Comparison of ENCODE assay signal across 9 cellular contexts in genomic region chr16:81645303-81645702, GRCh38.
DNase-seq lines count a peak whose midpoint lies in the region; ATAC-seq and TF ChIP-seq lines count a peak whose summit lies in the region.
"Had no signal": no experiment of that assay in that cellular context is flagged by ENCODE, and none has a peak within 500 bp of the region (broad histone marks: within the 10 kb centered on the region; RNA-seq: fewer than 3 reads in every experiment).

No MANE protein-coding gene starts in this region.

- intact Hi-C loops in naive thymus-derived CD4-positive, alpha-beta T cell (cut with micrococcal nuclease): no loop called here
- intact Hi-C loops in colonic mucosa (cut with DNase I): no loop called here

- DNase-seq in HK-2 (ENCODE audit: unreplicated experiment) (peak; percentile 19), SJSA1 (ENCODE audit: low read depth in 1 of 2, low spot score in 2 of 2) (peak; percentile 51 to 72), cardiac muscle cell (ENCODE audit: low read depth in 1 of 2, low spot score in 1 of 2) (peak; percentile 83 to 97), colonic mucosa (no peak)
- DNase-seq in naive thymus-derived CD4-positive, alpha-beta T cell: no peak
- DNase-seq in activated CD4-positive, alpha-beta T cell treated with anti-CD3 and anti-CD28 coated beads for 4 hours: no peak
- DNase-seq in activated CD4-positive, alpha-beta T cell treated with anti-CD3 and anti-CD28 coated beads, Interleukin-2, amount 10 ng/mL, durations not matched to agents 7 days and 5 days: no peak
- DNase-seq: activated naive CD4-positive, alpha-beta T cell treated with Interleukin-2 at 50 U/mL for 16 hours had no signal

- H3K4me1 Mint-ChIP-seq in naive thymus-derived CD4-positive, alpha-beta T cell: peaks cover 9 to 27% (median 16%) of the 10 kb centered on the region in 7 donors
- H3K4me1 Mint-ChIP-seq in activated CD4-positive, alpha-beta T cell treated with anti-CD3 and anti-CD28 coated beads, Interleukin-2, amount 10 ng/mL, durations not matched to agents 7 days and 5 days: no peaks in the 10 kb centered on the region

- peak overlapping the region; percentile 49 for H3K4me2 ChIP-seq in skeletal muscle satellite cell (ENCODE audit: low read length)

- CTCF ChIA-PET in naive thymus-derived CD4-positive, alpha-beta T cell (lab: Charles Lee): no interaction called here
- CTCF ChIA-PET in activated CD4-positive, alpha-beta T cell treated with anti-CD3 and anti-CD28 coated beads, Interleukin-2, amount 10 ng/mL, durations not matched to agents 7 days and 5 days (lab: Charles Lee): no interaction called here

- H3K9me3 Mint-ChIP-seq in naive thymus-derived CD4-positive, alpha-beta T cell: peaks cover 0 to 4% (median 0%) of the 10 kb centered on the region in 11 donors
- H3K9me3 Mint-ChIP-seq in activated CD4-positive, alpha-beta T cell treated with anti-CD3 and anti-CD28 coated beads, Interleukin-2, amount 10 ng/mL, durations not matched to agents 7 days and 5 days: no peaks in the 10 kb centered on the region

- H3K27me3 ChIP-seq in SJSA1 (replicated peaks): no peaks in the 10 kb centered on the region
- H3K27me3 ChIP-seq in cardiac muscle cell: no peaks in the 10 kb centered on the region
- H3K27me3 ChIP-seq in skeletal muscle satellite cell (ENCODE audit: control insufficient read depth, insufficient read depth, low read length): no peaks in the 10 kb centered on the region
- H3K27me3 ChIP-seq in naive thymus-derived CD4-positive, alpha-beta T cell (ENCODE audit: control insufficient read depth in 2 of 2, insufficient read depth in 2 of 2, low read length in 2 of 2): no peaks in the 10 kb centered on the region
- H3K27me3 ChIP-seq in colonic mucosa: no peaks in the 10 kb centered on the region

- H3K27ac ChIP-seq in SJSA1: peak overlapping the region; percentile 49; the same call in 1 of the 2 replicates
- H3K27ac ChIP-seq in cardiac muscle cell: peak overlapping the region; percentile 95
- no peak overlapping the region for H3K27ac ChIP-seq in naive thymus-derived CD4-positive, alpha-beta T cell (ENCODE audit: low read depth, low read length)
- no peak overlapping the region for H3K27ac ChIP-seq in colonic mucosa

- peaks cover 48% of the 10 kb centered on the region for H3K4me1 ChIP-seq in SJSA1 (replicated peaks)
- H3K4me1 ChIP-seq in cardiac muscle cell (ENCODE audit: low read depth): peaks cover 29% of the 10 kb centered on the region
- H3K4me1 ChIP-seq in skeletal muscle satellite cell (ENCODE audit: control insufficient read depth, insufficient read depth, low read length): peaks cover 20% of the 10 kb centered on the region
- H3K4me1 ChIP-seq in naive thymus-derived CD4-positive, alpha-beta T cell (ENCODE audit: control insufficient read depth in 2 of 2, insufficient read depth in 2 of 2, low read length in 2 of 2): no peaks in the 10 kb centered on the region
- H3K4me1 ChIP-seq in colonic mucosa: no peaks in the 10 kb centered on the region

- no peak for ATAC-seq in naive thymus-derived CD4-positive, alpha-beta T cell

- H3K9me3 ChIP-seq in SJSA1 (replicated peaks) (no peaks in the 10 kb centered on the region), cardiac muscle cell (ENCODE audit: low read depth) (no peaks in the 10 kb centered on the region), skeletal muscle satellite cell (replicated peaks; ENCODE audit: low read length) (no peaks in the 10 kb centered on the region), colonic mucosa (no peaks in the 10 kb centered on the region)
- no peaks in the 10 kb centered on the region for H3K9me3 ChIP-seq in naive thymus-derived CD4-positive, alpha-beta T cell (ENCODE audit: control insufficient read depth in 2 of 3, low read length in 3 of 3)

- peaks cover 0 to 11% (median 0%) of the 10 kb centered on the region in 5 donors for H3K36me3 Mint-ChIP-seq in naive thymus-derived CD4-positive, alpha-beta T cell
- H3K36me3 Mint-ChIP-seq in activated CD4-positive, alpha-beta T cell treated with anti-CD3 and anti-CD28 coated beads, Interleukin-2, amount 10 ng/mL, durations not matched to agents 7 days and 5 days (ENCODE audit: low read depth): peaks cover 2% of the 10 kb centered on the region

- H3K36me3 ChIP-seq in SJSA1 (0 out of 2 replicates have a peak, but pooled peaks cover 3% of the 10 kb centered on the region), cardiac muscle cell (no peaks in the 10 kb centered on the region), skeletal muscle satellite cell (ENCODE audit: insufficient read depth, low read length) (no peaks in the 10 kb centered on the region), colonic mucosa (no peaks in the 10 kb centered on the region)
- peaks cover 0 to 5% (median 0%) of the 10 kb centered on the region in 3 experiments for H3K36me3 ChIP-seq in naive thymus-derived CD4-positive, alpha-beta T cell (ENCODE audit: control insufficient read depth in 2 of 3, insufficient read depth in 3 of 3, low read length in 3 of 3)

- no peak for TF ChIP-seq CTCF in cardiac muscle cell (IDR thresholded peaks at IDR 0.05; ENCODE audit: low read depth, low read length)
- TF ChIP-seq CTCF in colonic mucosa (IDR thresholded peaks at IDR 0.05): no peak

- no peaks in the 10 kb centered on the region for H3K27me3 Mint-ChIP-seq in naive thymus-derived CD4-positive, alpha-beta T cell
- H3K27me3 Mint-ChIP-seq in activated CD4-positive, alpha-beta T cell treated with anti-CD3 and anti-CD28 coated beads, Interleukin-2, amount 10 ng/mL, durations not matched to agents 7 days and 5 days: no peaks in the 10 kb centered on the region

- POLR2A ChIA-PET in naive thymus-derived CD4-positive, alpha-beta T cell (lab: Charles Lee): no interaction called here
- POLR2A ChIA-PET in activated CD4-positive, alpha-beta T cell treated with anti-CD3 and anti-CD28 coated beads, Interleukin-2, amount 10 ng/mL, durations not matched to agents 7 days and 5 days (lab: Charles Lee): no interaction called here

- H3K4me3 ChIP-seq in SJSA1 (no peak overlapping the region), cardiac muscle cell (no peak overlapping the region), skeletal muscle satellite cell (ENCODE audit: low read length) (peak overlapping the region; percentile 22), colonic mucosa (no peak overlapping the region)
- no peak overlapping the region for H3K4me3 ChIP-seq in naive thymus-derived CD4-positive, alpha-beta T cell (ENCODE audit: low read length)

- H3K4me3 Mint-ChIP-seq in naive thymus-derived CD4-positive, alpha-beta T cell: no peak overlapping the region
- no peak overlapping the region for H3K4me3 Mint-ChIP-seq in activated CD4-positive, alpha-beta T cell treated with anti-CD3 and anti-CD28 coated beads, Interleukin-2, amount 10 ng/mL, durations not matched to agents 7 days and 5 days

- peak overlapping the region; percentile 0 for H3K9ac ChIP-seq in skeletal muscle satellite cell (ENCODE audit: low read depth, low read length)
- H3K9ac ChIP-seq in colonic mucosa (ENCODE audit: low read depth in 2 of 2, low read length in 2 of 2): no peak overlapping the region

- no peak overlapping the region for H3K27ac Mint-ChIP-seq in naive thymus-derived CD4-positive, alpha-beta T cell
- no peak overlapping the region for H3K27ac Mint-ChIP-seq in activated CD4-positive, alpha-beta T cell treated with anti-CD3 and anti-CD28 coated beads, Interleukin-2, amount 10 ng/mL, durations not matched to agents 7 days and 5 days

Comparison
In these comparisons a context has a peak if more than half of its experiments do, and no peak if none do; other contexts are left out.
1. DNase-seq: peak in HK-2 (single experiment), SJSA1 (2 of 2) and cardiac muscle cell (2 of 2); none in naive thymus-derived CD4-positive, alpha-beta T cell (0 of 9), activated CD4-positive, alpha-beta T cell treated with anti-CD3 and anti-CD28 coated beads for 4 hours (0 of 2), colonic mucosa (single experiment) and activated CD4-positive, alpha-beta T cell treated with anti-CD3 and anti-CD28 coated beads, Interleukin-2, amount 10 ng/mL, durations not matched to agents 7 days and 5 days (single experiment).
2. H3K27ac ChIP-seq: peak in SJSA1 (single experiment) and cardiac muscle cell (single experiment); none in naive thymus-derived CD4-positive, alpha-beta T cell (single experiment) and colonic mucosa (single experiment).